In genomic region chr12:112938751-112939150, GRCh38 we compare ENCODE assay signal across 8 cellular contexts. TPM values are rescaled to one million over a fixed set of nuclear protein-coding genes. Genes with fewer than 3 reads are reported as not detected.
DNase-seq lines count a peak whose midpoint lies in the region; ATAC-seq and TF ChIP-seq lines count a peak whose summit lies in the region.

No MANE protein-coding gene starts in this region.

- no peak for ATAC-seq in right lobe of liver
- ATAC-seq in HG03196 (IDR thresholded peaks at IDR 0.05; ENCODE audit: unreplicated experiment), result no peak

- peaks cover 39% of the 10 kb centered on the region for H3K4me1 Mint-ChIP-seq in activated naive CD4-positive, alpha-beta T cell treated with anti-CD3 and anti-CD28 coated beads, Interleukin-2, amount 50 U/mL, for 24 hours

- peak overlapping the region; percentile 91 for H3K4me3 Mint-ChIP-seq in activated naive CD4-positive, alpha-beta T cell treated with anti-CD3 and anti-CD28 coated beads, Interleukin-2, amount 50 U/mL, for 24 hours

- H3K4me1 ChIP-seq in adrenal gland (replicated peaks in 1 of 2) (peaks cover 0 to 8% of the 10 kb centered on the region in 2 donors), right lobe of liver (peaks cover 0 to 12% (median 3%) of the 10 kb centered on the region in 4 donors), urinary bladder (ENCODE audit: insufficient read depth) (no peaks in the 10 kb centered on the region)

- H3K27ac Mint-ChIP-seq in activated naive CD4-positive, alpha-beta T cell treated with anti-CD3 and anti-CD28 coated beads, Interleukin-2, amount 50 U/mL, for 24 hours, result peak overlapping the region; percentile 93

- H3K27me3 Mint-ChIP-seq in activated naive CD4-positive, alpha-beta T cell treated with anti-CD3 and anti-CD28 coated beads, Interleukin-2, amount 50 U/mL, for 24 hours, result no peaks in the 10 kb centered on the region

- no peaks in the 10 kb centered on the region for H3K9me3 ChIP-seq in adrenal gland (replicated peaks in 1 of 3)
- no peaks in the 10 kb centered on the region for H3K9me3 ChIP-seq in right lobe of liver

- DNase-seq in activated naive CD4-positive, alpha-beta T cell treated with anti-CD3 and anti-CD28 coated beads, Interleukin-2, amount 50 U/mL, for 16 hours, result no peak
- DNase-seq in adrenal gland, result no peak
- no peak for DNase-seq in right lobe of liver
- no peak for DNase-seq in NCI-H128 (lab: John Stamatoyannopoulos, UW; ENCODE audit: unreplicated experiment)
- no peak for DNase-seq in NCI-H1105 treated with DMSO at 0.1 percent for 48 hours (lab: John Stamatoyannopoulos, UW)

- intact Hi-C loops in adrenal gland (cut with DNase I) (no loop called here), right lobe of liver (cut with DNase I) (no loop called here)

- H3K36me3 Mint-ChIP-seq in activated naive CD4-positive, alpha-beta T cell treated with anti-CD3 and anti-CD28 coated beads, Interleukin-2, amount 50 U/mL, for 24 hours, result no peaks in the 10 kb centered on the region

- H3K36me3 ChIP-seq in adrenal gland (replicated peaks in 1 of 2) (no peaks in the 10 kb centered on the region), right lobe of liver (no peaks in the 10 kb centered on the region), urinary bladder (ENCODE audit: insufficient read depth) (no peaks in the 10 kb centered on the region)

- H3K27ac ChIP-seq in adrenal gland, result peak overlapping the region in 4 of 5 donors; percentile 51 to 87 (median 66)
- H3K27ac ChIP-seq in right lobe of liver, result peak overlapping the region; percentile 60 to 70 (median 65)
- peak overlapping the region; percentile 53 for H3K27ac ChIP-seq in urinary bladder (ENCODE audit: low read depth)

- H3K4me3 ChIP-seq in adrenal gland (peak overlapping the region; percentile 22 to 94 (median 59)), right lobe of liver (peak overlapping the region; percentile 74 to 94 (median 87)), urinary bladder (ENCODE audit: low read depth, low read length) (peak overlapping the region; percentile 62)

- TF ChIP-seq CTCF in adrenal gland (IDR thresholded peaks at IDR 0.05) (no peak), right lobe of liver (IDR thresholded peaks at IDR 0.05) (no peak)

- H3K9me3 Mint-ChIP-seq in activated naive CD4-positive, alpha-beta T cell treated with anti-CD3 and anti-CD28 coated beads, Interleukin-2, amount 50 U/mL, for 24 hours, result peaks cover 6% of the 10 kb centered on the region

- 13 to 15% (median 15%) methylated on average over 11 of the region's 11 CpGs for WGBS in adrenal gland, 4 donors
- 11% methylated on average over 11 of the region's 11 CpGs for WGBS in right lobe of liver (ENCODE audit: insufficient coverage, low coverage, low lambda C conversion rate, missing lambda C conversion rate)
- 24% methylated on average over 11 of the region's 11 CpGs for WGBS in urinary bladder

- no peak for TF ChIP-seq POLR2A in adrenal gland (IDR thresholded peaks at IDR 0.05)
- no peak for TF ChIP-seq POLR2A in right lobe of liver (IDR thresholded peaks at IDR 0.05)

- H3K27me3 ChIP-seq in adrenal gland (no peaks in the 10 kb centered on the region), right lobe of liver (no peaks in the 10 kb centered on the region)

RNA-seq across cellular contexts. Expression of gene OAS3, which starts 0.5 kb away (rescaled TPM):
- total RNA-seq in adrenal gland, result 10 to 100 TPM in 6 of 8 donors, 1 to 10 TPM in 2; 6.8 to 19.4 (median 11.9) TPM
- 1 to 10 TPM; 2.7 to 9.3 (median 6.8) TPM for polyA plus RNA-seq in adrenal gland
- total RNA-seq in right lobe of liver, result 10 to 100 TPM in 1 of 6 experiments, 1 to 10 TPM in 5; 4.4 to 10.2 (median 7.2) TPM
- total RNA-seq in urinary bladder, result 11.3 TPM
- polyA plus RNA-seq in urinary bladder, result 9.6 TPM

RNA-seq across cellular contexts. Expression of gene OAS1, which starts 32.0 kb away (rescaled TPM):
- total RNA-seq in adrenal gland, result 10 to 100 TPM; 12.3 to 32.0 (median 18.3) TPM
- polyA plus RNA-seq in adrenal gland, result 10 to 100 TPM in 2 of 3 donors, 1 to 10 TPM in 1; 9.2 to 31.2 (median 22.1) TPM
- 10 to 100 TPM; 19.2 to 23.0 (median 22.5) TPM for total RNA-seq in right lobe of liver
- 28.9 TPM for total RNA-seq in urinary bladder
- 20.8 TPM for polyA plus RNA-seq in urinary bladder

RNA-seq across cellular contexts. Expression of gene OAS2, which starts 39.6 kb away (rescaled TPM):
- 10 to 100 TPM in 3 of 8 donors, 1 to 10 TPM in 5; 2.5 to 29.1 (median 8.5) TPM for total RNA-seq in adrenal gland
- polyA plus RNA-seq in adrenal gland, result 10 to 100 TPM in 1 of 3 donors, 1 to 10 TPM in 2; 3.5 to 30.4 (median 9.5) TPM
- total RNA-seq in right lobe of liver, result 10 to 100 TPM in 1 of 6 experiments, 1 to 10 TPM in 5; 5.2 to 13.4 (median 7.1) TPM
- 14.0 TPM for total RNA-seq in urinary bladder
- 7.3 TPM for polyA plus RNA-seq in urinary bladder
